ENCODE assay signal across 22 cellular contexts in genomic region chr4:172871381-172871780, GRCh38.
DNase-seq lines count a peak whose midpoint lies in the region; ATAC-seq and TF ChIP-seq lines count a peak whose summit lies in the region.
"Had no signal": no experiment of that assay in that cellular context is flagged by ENCODE, and none has a peak within 500 bp of the region (broad histone marks: within the 10 kb centered on the region; RNA-seq: fewer than 3 reads in every experiment).

No MANE protein-coding gene starts in this region.

- H3K36me3 ChIP-seq in H7 (replicated peaks; ENCODE audit: control insufficient read depth, insufficient read depth, low read length) (no peaks in the 10 kb centered on the region), uterus (no peaks in the 10 kb centered on the region)
- H3K36me3 ChIP-seq: BLaER1 treated with 17β-estradiol and CSF1 and Interleukin-3, amounts not matched to agents 10 nM and 100 nM had no signal

- no peak for TF ChIP-seq POLR2A in uterus (IDR thresholded peaks at IDR 0.05)

- POLR2A ChIA-PET in WTC11 (lab: Charles Lee) = no interaction called here

- H3K4me3 Mint-ChIP-seq in WTC11 (no peak overlapping the region), T-helper 17 cell (no peak overlapping the region)
- H3K4me3 Mint-ChIP-seq in stimulated activated naive B cell treated with anti-CD40 and anti-IgM and Interleukin-4, amounts not matched to agents 10 μg/mL and 1 μg/mL and 100 μg/mL, for 72 hours = no peak overlapping the region
- H3K4me3 Mint-ChIP-seq: CD8-positive, alpha-beta memory T cell; HFFc6 had no signal

- no peaks in the 10 kb centered on the region for H3K9me3 Mint-ChIP-seq in WTC11
- no peaks in the 10 kb centered on the region for H3K9me3 Mint-ChIP-seq in stimulated activated naive B cell treated with anti-CD40 and anti-IgM and Interleukin-4, amounts not matched to agents 10 μg/mL and 1 μg/mL and 100 μg/mL, for 72 hours

- no peak for ATAC-seq in WTC11
- ATAC-seq in T-helper 17 cell = no peak
- ATAC-seq in stimulated activated naive B cell treated with anti-CD40 and anti-IgM and Interleukin-4, amounts not matched to agents 10 μg/mL and 1 μg/mL and 100 μg/mL, for 72 hours (replicated peaks) = no peak
- ATAC-seq: Right ventricle myocardium inferior had no signal

- peaks cover 0 to 3% of the 10 kb centered on the region in 2 donors for H3K4me1 ChIP-seq in uterus
- H3K4me1 ChIP-seq: BLaER1 treated with 17β-estradiol and CSF1 and Interleukin-3, amounts not matched to agents 10 nM and 100 nM had no signal

- TF ChIP-seq CTCF in LNCaP clone FGC (IDR thresholded peaks at IDR 0.05; ENCODE audit: control insufficient read depth, extremely low read depth, insufficient read depth) (peak; percentile 20; the same call in 1 of the 2 replicates), WTC11 (IDR thresholded peaks at IDR 0.05) (no peak), uterus (IDR thresholded peaks at IDR 0.05) (no peak)

- intact Hi-C loops in uterus (cut with DNase I; ENCODE audit: low total_unique reads) = no loop called here

- H3K27ac Mint-ChIP-seq in WTC11 (peak overlapping the region; percentile 16; the same call in 1 of the 2 replicates), T-helper 17 cell (no peak overlapping the region)
- H3K27ac Mint-ChIP-seq in stimulated activated naive B cell treated with anti-CD40 and anti-IgM and Interleukin-4, amounts not matched to agents 10 μg/mL and 1 μg/mL and 100 μg/mL, for 72 hours = no peak overlapping the region
- H3K27ac Mint-ChIP-seq: CD8-positive, alpha-beta memory T cell; HFFc6 had no signal

- H3K4me1 Mint-ChIP-seq in WTC11 (peaks cover 37% of the 10 kb centered on the region), T-helper 17 cell (no peaks in the 10 kb centered on the region)
- no peaks in the 10 kb centered on the region for H3K4me1 Mint-ChIP-seq in stimulated activated naive B cell treated with anti-CD40 and anti-IgM and Interleukin-4, amounts not matched to agents 10 μg/mL and 1 μg/mL and 100 μg/mL, for 72 hours
- H3K4me1 Mint-ChIP-seq: CD8-positive, alpha-beta memory T cell had no signal

- CTCF ChIA-PET in WTC11 (lab: Charles Lee) = no interaction called here

- H3K9me3 ChIP-seq in uterus = no peaks in the 10 kb centered on the region
- H3K9me3 ChIP-seq in T-helper 17 cell (ENCODE audit: control insufficient read depth, low read length, poor library complexity, severe bottlenecking) = no peaks in the 10 kb centered on the region
- H3K9me3 ChIP-seq: BLaER1 treated with 17β-estradiol and CSF1 and Interleukin-3, amounts not matched to agents 10 nM and 100 nM had no signal

- H3K27me3 Mint-ChIP-seq in WTC11 (ENCODE audit: low read depth) (no peaks in the 10 kb centered on the region), T-helper 17 cell (no peaks in the 10 kb centered on the region)
- peaks cover 0 to 9% of the 10 kb centered on the region in 2 donors for H3K27me3 Mint-ChIP-seq in stimulated activated naive B cell treated with anti-CD40 and anti-IgM and Interleukin-4, amounts not matched to agents 10 μg/mL and 1 μg/mL and 100 μg/mL, for 72 hours
- H3K27me3 Mint-ChIP-seq: CD8-positive, alpha-beta memory T cell had no signal

- DNase-seq in H7 = peak; percentile 8
- no peak for DNase-seq in LNCaP clone FGC (ENCODE audit: low read depth)
- DNase-seq in WTC11 (ENCODE audit: low spot score) = no peak
- no peak for DNase-seq in uterus
- DNase-seq in RPMI8226 = no peak
- DNase-seq in T-helper 17 cell = no peak
- DNase-seq in stimulated activated naive B cell treated with anti-CD40 and anti-IgM and Interleukin-4, amounts not matched to agents 10 μg/mL and 1 μg/mL and 100 μg/mL, for 72 hours = no peak
- DNase-seq: ACHN; Calu3; CD8-positive, alpha-beta memory T cell; DMS153; GDM1; GOT3; HFFc6; NCI-H1417; NCI-H187; NCI-H510A; NCI-H748 treated with DMSO at 0.1 percent for 48 hours had no signal

- H3K27ac ChIP-seq in uterus = peak overlapping the region; percentile 35 to 65
- H3K27ac ChIP-seq: BLaER1 treated with 17β-estradiol and CSF1 and Interleukin-3, amounts not matched to agents 10 nM and 100 nM; HL-60; KMS-11 had no signal

- H3K4me3 ChIP-seq in H7 (ENCODE audit: insufficient read depth, low read depth, low read length) = no peak overlapping the region
- H3K4me3 ChIP-seq in LNCaP clone FGC (ENCODE audit: low read depth, low read length) = no peak overlapping the region
- H3K4me3 ChIP-seq in uterus = no peak overlapping the region
- H3K4me3 ChIP-seq: BLaER1 treated with 17β-estradiol and CSF1 and Interleukin-3, amounts not matched to agents 10 nM and 100 nM had no signal

- H3K27me3 ChIP-seq in H7 (ENCODE audit: control insufficient read depth, insufficient read depth, low read length) (no peaks in the 10 kb centered on the region), uterus (no peaks in the 10 kb centered on the region)
- H3K27me3 ChIP-seq: BLaER1 treated with 17β-estradiol and CSF1 and Interleukin-3, amounts not matched to agents 10 nM and 100 nM had no signal

- H3K36me3 Mint-ChIP-seq in WTC11 (no peaks in the 10 kb centered on the region), T-helper 17 cell (ENCODE audit: low read depth) (no peaks in the 10 kb centered on the region)
- no peaks in the 10 kb centered on the region for H3K36me3 Mint-ChIP-seq in stimulated activated naive B cell treated with anti-CD40 and anti-IgM and Interleukin-4, amounts not matched to agents 10 μg/mL and 1 μg/mL and 100 μg/mL, for 72 hours
- H3K36me3 Mint-ChIP-seq: CD8-positive, alpha-beta memory T cell had no signal

TF ChIP-seq in WTC11, 78 proteins besides CTCF, POLR2A, EP300 and RAD21:
- TF ChIP-seq E2F5 (CRISPR knock-in tag; IDR thresholded peaks at IDR 0.05) (no peak), TEAD1 (CRISPR knock-in tag; IDR thresholded peaks at IDR 0.05) (no peak), ZBTB21 (CRISPR knock-in tag; IDR thresholded peaks at IDR 0.05; ENCODE audit: borderline replicate concordance) (no peak), ATF2 (CRISPR knock-in tag; IDR thresholded peaks at IDR 0.05; ENCODE audit: borderline replicate concordance, low read depth) (no peak), USF1 (CRISPR knock-in tag; IDR thresholded peaks at IDR 0.05) (no peak), MXD4 (CRISPR knock-in tag; IDR thresholded peaks at IDR 0.05; ENCODE audit: borderline replicate concordance) (no peak), HMGXB4 (CRISPR knock-in tag; IDR thresholded peaks at IDR 0.05) (no peak), GABPB1 (CRISPR knock-in tag; IDR thresholded peaks at IDR 0.05) (no peak)
